13 cellular contexts compared by ENCODE assay signal in genomic region chr3:178076718-178077117, GRCh38.
DNase-seq lines count a peak whose midpoint lies in the region; ATAC-seq, FAIRE-seq and TF ChIP-seq lines count a peak whose summit lies in the region.
"Had no signal": no experiment of that assay in that cellular context is flagged by ENCODE, and none has a peak within 500 bp of the region (broad histone marks: within the 10 kb centered on the region; RNA-seq: fewer than 3 reads in every experiment).

No MANE protein-coding gene starts in this region.

- H3K4me1 ChIP-seq in Loucy (ENCODE audit: insufficient read depth, low read length, poor library complexity, severe bottlenecking) (peaks cover 39% of the 10 kb centered on the region), small intestine (ENCODE audit: control insufficient read depth in 2 of 2, insufficient read depth in 1 of 2, low read depth in 1 of 2, low read length in 1 of 2) (no peaks in the 10 kb centered on the region)

- H3K27me3 ChIP-seq in Loucy (ENCODE audit: insufficient read depth, low read length, poor library complexity, severe bottlenecking) (no peaks in the 10 kb centered on the region), small intestine (ENCODE audit: control insufficient read depth in 2 of 2, insufficient read depth in 2 of 2, low read length in 2 of 2) (no peaks in the 10 kb centered on the region)
- H3K27me3 ChIP-seq: tibial nerve had no signal

- no peak for TF ChIP-seq CTCF in Loucy (conservative IDR thresholded peaks at IDR 0.05; ENCODE audit: low read length)
- TF ChIP-seq CTCF in brain (conservative IDR thresholded peaks at IDR 0.05): no peak

- H3K4me1 Mint-ChIP-seq in brain: peaks cover 68% of the 10 kb centered on the region

- peak overlapping the region in 3 of 5 experiments; percentile 5 to 54 (median 24) for H3K27ac Mint-ChIP-seq in brain

- H3K4me2 ChIP-seq in Loucy (ENCODE audit: low read depth, low read length, poor library complexity, severe bottlenecking): peak overlapping the region; percentile 64

- H3K36me3 ChIP-seq in Loucy (ENCODE audit: insufficient read depth, low read length) (no peaks in the 10 kb centered on the region), small intestine (ENCODE audit: control insufficient read depth in 2 of 2, insufficient read depth in 2 of 2, low read length in 2 of 2) (no peaks in the 10 kb centered on the region)
- H3K36me3 ChIP-seq: tibial nerve had no signal

- no peak overlapping the region for H3K4me3 Mint-ChIP-seq in brain

- H3K27ac ChIP-seq in small intestine (ENCODE audit: low read depth in 1 of 2, low read length in 1 of 2): no peak overlapping the region
- H3K27ac ChIP-seq: tibial nerve had no signal

- H3K9me3 ChIP-seq in Loucy (ENCODE audit: insufficient read depth, low read depth, low read length) (no peaks in the 10 kb centered on the region), small intestine (ENCODE audit: control insufficient read depth, low read depth) (no peaks in the 10 kb centered on the region)
- H3K9me3 ChIP-seq: tibial nerve had no signal

- DNase-seq in sciatic nerve (ENCODE audit: low spot score): no peak
- DNase-seq in small intestine: no peak
- DNase-seq in stimulated activated CD4-positive, alpha-beta T cell treated with anti-CD3 and anti-CD28 coated beads, Interleukin-4, amount 100 ng/mL, for 24 hours: no peak
- DNase-seq: activated CD4-positive, CD25-positive, alpha-beta regulatory T cell; activated effector memory CD4-positive, alpha-beta T cell treated with Interleukin-2 at 50 U/mL for 16 hours; NCI-H187 had no signal

- H4K20me1 ChIP-seq in Loucy (ENCODE audit: insufficient read depth, low read length, poor library complexity, severe bottlenecking): no peaks in the 10 kb centered on the region

- no peaks in the 10 kb centered on the region for H3K79me2 ChIP-seq in Loucy (ENCODE audit: insufficient read depth, low read length)

- WGBS in small intestine, 3 donors: 22 to 36% (median 22%) methylated on average over 1 of the region's 1 CpG

- no peak for FAIRE-seq in small intestine (lab: Jason Lieb, UNC)
- FAIRE-seq: D721Med had no signal

- H3K27me3 Mint-ChIP-seq in brain: no peaks in the 10 kb centered on the region

- H3K4me3 ChIP-seq in Loucy (ENCODE audit: low read length, poor library complexity, severe bottlenecking) (peak overlapping the region; percentile 57), small intestine (ENCODE audit: low read depth in 1 of 2, low read length in 2 of 2) (no peak overlapping the region)
- H3K4me3 ChIP-seq: tibial nerve had no signal

- peaks cover 0 to 3% (median 0%) of the 10 kb centered on the region in 5 experiments for H3K9me3 Mint-ChIP-seq in brain

- peak overlapping the region; percentile 24 for H3K9ac ChIP-seq in Loucy (ENCODE audit: low read depth, low read length, poor library complexity, severe bottlenecking)

- H2AFZ ChIP-seq in Loucy (ENCODE audit: low read length): peak overlapping the region; percentile 71

- intact Hi-C loops in sciatic nerve (cut with DNase I): no loop called here

- H3F3A ChIP-seq in Loucy (ENCODE audit: low read depth): no peaks in the 10 kb centered on the region

- H3K9me2 ChIP-seq in Loucy (replicated peaks; ENCODE audit: low read depth, low read length): no peaks in the 10 kb centered on the region

- H3K36me3 Mint-ChIP-seq in brain: no peaks in the 10 kb centered on the region

- ATAC-seq in GM21390 (IDR thresholded peaks at IDR 0.05; ENCODE audit: unreplicated experiment) (peak; percentile 62), sciatic nerve (peak; percentile 32), GM18520 (IDR thresholded peaks at IDR 0.05; ENCODE audit: unreplicated experiment) (no peak)
- ATAC-seq: Panc1 had no signal
